Comparison of ENCODE assay signal across 17 cellular contexts in the genomic region with DNA sequence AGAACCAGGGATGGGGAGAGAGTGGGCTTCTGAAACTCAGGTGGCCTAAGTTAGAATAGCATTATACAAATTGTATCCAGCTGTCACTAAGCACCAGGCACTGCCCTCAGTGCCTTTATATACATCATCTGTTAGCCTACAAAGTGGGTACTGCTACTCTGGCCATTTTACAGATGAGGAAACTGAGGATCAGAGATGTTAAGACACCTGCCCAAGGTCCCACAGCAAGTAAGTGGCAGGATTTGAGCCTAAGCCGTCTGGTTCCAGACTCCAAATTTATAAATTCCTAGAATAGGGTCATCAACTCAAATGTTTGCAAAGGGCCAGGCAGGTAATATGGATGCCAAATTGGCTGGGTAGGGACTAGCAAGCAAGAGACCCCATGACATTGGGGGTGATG. TPM values are rescaled to one million over a fixed set of nuclear protein-coding genes. Genes with fewer than 3 reads are reported as not detected.
DNase-seq lines count a peak whose midpoint lies in the region; ATAC-seq and TF ChIP-seq lines count a peak whose summit lies in the region.
"Had no signal": no experiment of that assay in that cellular context is flagged by ENCODE, and none has a peak within 500 bp of the region (broad histone marks: within the 10 kb centered on the region; RNA-seq: fewer than 3 reads in every experiment).

No MANE protein-coding gene starts in this region.

- peaks cover 23% of the 10 kb centered on the region for H3K79me2 ChIP-seq in Loucy (ENCODE audit: insufficient read depth, low read length)

- no peak for TF ChIP-seq CTCF in Loucy (conservative IDR thresholded peaks at IDR 0.05; ENCODE audit: low read length)
- TF ChIP-seq CTCF in GM10266 (IDR thresholded peaks at IDR 0.05; ENCODE audit: control insufficient read depth, insufficient read depth, low read depth, missing control alignments), result no peak

- no peaks in the 10 kb centered on the region for H3K27me3 Mint-ChIP-seq in T-helper 17 cell
- H3K27me3 Mint-ChIP-seq: IgD-negative memory B cell had no signal

- H3K9me2 ChIP-seq in Loucy (replicated peaks; ENCODE audit: low read depth, low read length), result no peaks in the 10 kb centered on the region

- no peak overlapping the region for H3K4me3 Mint-ChIP-seq in T-helper 17 cell
- H3K4me3 Mint-ChIP-seq: endodermal cell had no signal

- peaks cover 25% of the 10 kb centered on the region for H3K4me1 Mint-ChIP-seq in T-helper 17 cell

- no peaks in the 10 kb centered on the region for H3K36me3 Mint-ChIP-seq in T-helper 17 cell (ENCODE audit: low read depth)

- H3K27ac ChIP-seq in BLaER1, result peak overlapping the region; percentile 98
- H3K27ac ChIP-seq in esophagus (ENCODE audit: low read depth in 2 of 2, low read length in 1 of 2), result peak overlapping the region; percentile 4 to 90
- H3K27ac ChIP-seq in rectal smooth muscle tissue (ENCODE audit: low read depth, low read length), result peak overlapping the region; percentile 16
- H3K27ac ChIP-seq: brain microvascular endothelial cell had no signal

- no peak overlapping the region for H2AFZ ChIP-seq in Loucy (ENCODE audit: low read length)

- ATAC-seq in T-helper 17 cell, result no peak
- no peak for ATAC-seq in GM21576 (IDR thresholded peaks at IDR 0.05; ENCODE audit: unreplicated experiment)
- ATAC-seq: left lung had no signal

- H3K27ac Mint-ChIP-seq in T-helper 17 cell, result no peak overlapping the region
- H3K27ac Mint-ChIP-seq: endodermal cell had no signal

- DNase-seq in T-helper 17 cell (no peak), OCI-M2 (lab: John Stamatoyannopoulos, UW; ENCODE audit: unreplicated experiment) (no peak), GM10266 (ENCODE audit: extremely low spot score) (no peak)
- DNase-seq: activated CD4-positive, alpha-beta T cell treated with anti-CD3 and anti-CD28 coated beads for 1 hour; brain microvascular endothelial cell; C1 segment of cervical spinal cord; endodermal cell; GF-D8; head of caudate nucleus; left lung; NCI-H1417 treated with DMSO at 0.1 percent for 48 hours had no signal

- H3K9me3 ChIP-seq in BLaER1 (no peaks in the 10 kb centered on the region), Loucy (ENCODE audit: insufficient read depth, low read depth, low read length) (no peaks in the 10 kb centered on the region), esophagus (ENCODE audit: control insufficient read depth in 2 of 2, insufficient read depth in 1 of 2, low read depth in 1 of 2, low read length in 1 of 2) (no peaks in the 10 kb centered on the region), T-helper 17 cell (ENCODE audit: control insufficient read depth, low read length, poor library complexity, severe bottlenecking) (no peaks in the 10 kb centered on the region)
- H3K9me3 ChIP-seq: left lung had no signal

- WGBS in esophagus, 2 donors, result 49 to 72% methylated on average over 1 of the region's 1 CpG

- H3F3A ChIP-seq in Loucy (ENCODE audit: low read depth), result 0 out of 2 replicates have a peak, but pooled peaks cover 6% of the 10 kb centered on the region

- H3K4me3 ChIP-seq in BLaER1 (peak overlapping the region; percentile 96; the same call in 1 of the 2 replicates), Loucy (ENCODE audit: low read length, poor library complexity, severe bottlenecking) (peak overlapping the region; percentile 90), esophagus (ENCODE audit: low read depth in 1 of 2, low read length in 2 of 2) (no peak overlapping the region), rectal smooth muscle tissue (ENCODE audit: low read length) (no peak overlapping the region)

- H3K36me3 ChIP-seq in BLaER1, result peaks cover 57% of the 10 kb centered on the region
- H3K36me3 ChIP-seq in Loucy (ENCODE audit: insufficient read depth, low read length), result peaks cover 4% of the 10 kb centered on the region; the same call in 1 of the 2 replicates
- H3K36me3 ChIP-seq in esophagus (ENCODE audit: control insufficient read depth in 2 of 2, insufficient read depth in 2 of 2, low read length in 1 of 2), result peaks cover 0 to 11% of the 10 kb centered on the region in 2 donors
- H3K36me3 ChIP-seq in rectal smooth muscle tissue (ENCODE audit: control insufficient read depth, insufficient read depth, low read length), result peaks cover 2% of the 10 kb centered on the region

- H4K20me1 ChIP-seq in BLaER1 (peaks cover 53% of the 10 kb centered on the region), Loucy (ENCODE audit: insufficient read depth, low read length, poor library complexity, severe bottlenecking) (peaks cover 3% of the 10 kb centered on the region)

- H3K9ac ChIP-seq in BLaER1, result 0 out of 2 replicates have a peak overlapping the region, but pooled peaks have one; percentile 97
- peak overlapping the region; percentile 99 for H3K9ac ChIP-seq in Loucy (ENCODE audit: low read depth, low read length, poor library complexity, severe bottlenecking)
- H3K9ac ChIP-seq in rectal smooth muscle tissue (ENCODE audit: low read length), result no peak overlapping the region

- H3K27me3 ChIP-seq in BLaER1, result no peaks in the 10 kb centered on the region
- peaks cover 7% of the 10 kb centered on the region for H3K27me3 ChIP-seq in Loucy (ENCODE audit: insufficient read depth, low read length, poor library complexity, severe bottlenecking)
- no peaks in the 10 kb centered on the region for H3K27me3 ChIP-seq in esophagus (ENCODE audit: control insufficient read depth in 1 of 2, insufficient read depth in 2 of 2, low read length in 2 of 2)
- H3K27me3 ChIP-seq in rectal smooth muscle tissue (ENCODE audit: control insufficient read depth, insufficient read depth, low read length), result no peaks in the 10 kb centered on the region
- H3K27me3 ChIP-seq: brain microvascular endothelial cell, left lung had no signal

- H3K4me2 ChIP-seq in BLaER1 (peak overlapping the region; percentile 93), Loucy (ENCODE audit: low read depth, low read length, poor library complexity, severe bottlenecking) (peak overlapping the region; percentile 84)

- H3K4me1 ChIP-seq in BLaER1, result peaks cover 44% of the 10 kb centered on the region
- H3K4me1 ChIP-seq in Loucy (ENCODE audit: insufficient read depth, low read length, poor library complexity, severe bottlenecking), result peaks cover 25% of the 10 kb centered on the region
- peaks cover 6 to 20% of the 10 kb centered on the region in 2 donors for H3K4me1 ChIP-seq in esophagus (ENCODE audit: control insufficient read depth in 2 of 2, insufficient read depth in 2 of 2, low read length in 1 of 2)
- H3K4me1 ChIP-seq in rectal smooth muscle tissue (ENCODE audit: control insufficient read depth, insufficient read depth, low read length), result peaks cover 15% of the 10 kb centered on the region

RNA-seq across cellular contexts. Expression of a gene that starts 2.3 kb away (rescaled TPM):
- polyA plus RNA-seq in esophagus, result 10 to 100 TPM in 1 of 2 donors, 1 to 10 TPM in 1; 8.5 to 11.6 TPM
- total RNA-seq in T-helper 17 cell, result 1 to 10 TPM; 6.4 to 7.5 TPM

RNA-seq across cellular contexts. Expression of a gene that starts 6.4 kb away (rescaled TPM):
- 1 to 10 TPM; 6.8 to 9.6 TPM for polyA plus RNA-seq in esophagus
- total RNA-seq in T-helper 17 cell, result 10 to 100 TPM; 31.3 to 45.5 TPM

RNA-seq across cellular contexts. Expression of a gene that starts 27.8 kb away (rescaled TPM):
- 10 to 100 TPM; 10.7 to 35.6 TPM for polyA plus RNA-seq in esophagus
- total RNA-seq in T-helper 17 cell, result 10 to 100 TPM; 12.6 to 13.2 TPM

RNA-seq across cellular contexts. Expression of a gene that starts 33.8 kb away (rescaled TPM):
- polyA plus RNA-seq in esophagus, result 10 to 100 TPM in 1 of 2 donors, 1 to 10 TPM in 1; 6.6 to 12.1 TPM
- total RNA-seq in T-helper 17 cell, result under 1 TPM; 0.21 to 0.60 TPM
- polyA plus RNA-seq: IgD-negative memory B cell had no signal

RNA-seq across cellular contexts. Expression of a gene that starts 54.8 kb away (rescaled TPM):
- polyA plus RNA-seq in esophagus, result 1 to 10 TPM; 2.2 to 3.3 TPM
- total RNA-seq in T-helper 17 cell, result under 1 TPM in 1 of 2 donors, not detected in 1; 0.26 TPM
- polyA plus RNA-seq: IgD-negative memory B cell had no signal

Comparison
In these comparisons a context has a peak if more than half of its experiments do, and no peak if none do; other contexts are left out.
1. H3K27ac ChIP-seq: peak in every context shown above with its lines; median percentile 98 in BLaER1; 47 in esophagus; 16 in rectal smooth muscle tissue.
2. H3K4me3 ChIP-seq: peak in BLaER1 (single experiment) and Loucy (single experiment); none in esophagus (0 of 2) and rectal smooth muscle tissue (single experiment).